ENCODE assay signal across 8 cellular contexts in the genomic region with DNA sequence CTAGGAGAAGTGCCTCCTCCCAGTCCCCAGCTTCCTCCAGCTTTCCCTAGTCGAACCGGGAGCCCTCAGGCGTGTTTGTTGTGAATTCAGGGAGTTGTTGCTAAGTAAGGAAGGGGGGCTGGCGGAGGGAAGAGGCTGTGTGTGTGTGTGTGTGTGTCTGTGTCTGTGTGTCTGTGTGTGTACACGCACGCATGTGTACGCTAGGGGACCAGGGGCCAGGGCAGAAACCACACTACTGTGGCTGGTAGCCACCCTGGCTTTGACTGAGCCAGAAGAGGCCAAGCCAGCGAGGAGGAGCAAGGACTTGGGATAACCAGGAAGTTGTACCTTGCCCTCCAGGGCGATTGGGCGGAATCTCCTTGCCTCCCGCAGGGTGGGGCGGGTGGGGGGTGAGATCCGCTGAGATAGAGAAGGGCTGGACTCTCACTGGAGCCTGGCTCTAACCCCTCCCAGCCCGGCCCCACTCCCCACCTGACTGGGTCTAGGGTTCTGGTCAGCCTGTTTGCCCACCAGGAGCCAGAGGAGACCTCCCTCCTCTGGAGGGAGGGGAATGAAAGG. TPM values are rescaled to one million over a fixed set of nuclear protein-coding genes. Genes with fewer than 3 reads are reported as not detected.
DNase-seq lines count a peak whose midpoint lies in the region; ATAC-seq and TF ChIP-seq lines count a peak whose summit lies in the region.

No MANE protein-coding gene starts in this region.

- WGBS in HUES64: 8% methylated on average over 11 of the region's 14 CpGs

- CTCF ChIA-PET in activated CD4-positive, alpha-beta memory T cell treated with anti-CD3 and anti-CD28 coated beads for 36 hours (lab: Charles Lee): no interaction called here

- peaks cover 89% of the 10 kb centered on the region for H3K4me1 Mint-ChIP-seq in activated CD4-positive, alpha-beta memory T cell treated with anti-CD3 and anti-CD28 coated beads for 36 hours (ENCODE audit: low read depth)

- H3K36me3 ChIP-seq in BLaER1 treated with 17β-estradiol and CSF1 and Interleukin-3, amounts not matched to agents 10 nM and 100 nM: peaks cover 0 to 19% (median 0%) of the 10 kb centered on the region in 11 experiments; a peak in 3 of 22 replicates
- H3K36me3 ChIP-seq in HUES64 (ENCODE audit: insufficient read depth, low read length) (no peaks in the 10 kb centered on the region), neutrophil (no peaks in the 10 kb centered on the region)

- H3K9ac ChIP-seq in BLaER1 treated with 17β-estradiol and CSF1 and Interleukin-3, amounts not matched to agents 10 nM and 100 nM: peak overlapping the region; percentile 73 to 94 (median 82)
- peak overlapping the region; percentile 51 for H3K9ac ChIP-seq in HUES64 (ENCODE audit: low read depth, low read length)

- peak; percentile 64 for DNase-seq in activated CD4-positive, alpha-beta memory T cell treated with anti-CD3 and anti-CD28 coated beads for 36 hours
- DNase-seq in fibroblast of peridontal ligament (ENCODE audit: extremely low read depth): peak; percentile 97
- DNase-seq in activated effector memory CD4-positive, alpha-beta T cell treated with Interleukin-2 at 50 U/mL for 16 hours: no peak
- DNase-seq in activated CD4-positive, CD25-positive, alpha-beta regulatory T cell (lab: John Stamatoyannopoulos, UW): no peak

- peaks cover 97 to 99% (median 99%) of the 10 kb centered on the region in 10 experiments for H3K4me1 ChIP-seq in BLaER1 treated with 17β-estradiol and CSF1 and Interleukin-3, amounts not matched to agents 10 nM and 100 nM
- H3K4me1 ChIP-seq in HUES64 (ENCODE audit: insufficient read depth, low read length): peaks cover 83% of the 10 kb centered on the region
- H3K4me1 ChIP-seq in neutrophil (ENCODE audit: control insufficient read depth in 1 of 2, insufficient read depth in 1 of 2, low read depth in 1 of 2, low read length in 1 of 2): peaks cover 38 to 43% of the 10 kb centered on the region in 2 experiments

- H3K27ac Mint-ChIP-seq in activated CD4-positive, alpha-beta memory T cell treated with anti-CD3 and anti-CD28 coated beads for 36 hours: peak overlapping the region; percentile 100

- POLR2A ChIA-PET in activated CD4-positive, alpha-beta memory T cell treated with anti-CD3 and anti-CD28 coated beads for 36 hours (lab: Charles Lee): interaction anchor here (0.7 kb wide), 1 partner anchor 10 kb away, joined by 3 read pairs; no protein-coding TSS in a partner anchor

- intact Hi-C loops in activated CD4-positive, alpha-beta memory T cell treated with anti-CD3 and anti-CD28 coated beads for 36 hours (cut with micrococcal nuclease): no loop called here

- H3K27me3 ChIP-seq in BLaER1 treated with 17β-estradiol and CSF1 and Interleukin-3, amounts not matched to agents 10 nM and 100 nM: no peaks in the 10 kb centered on the region
- no peaks in the 10 kb centered on the region for H3K27me3 ChIP-seq in HUES64 (ENCODE audit: insufficient read depth, low read length)
- peaks cover 20% of the 10 kb centered on the region for H3K27me3 ChIP-seq in neutrophil

- no peaks in the 10 kb centered on the region for H3K9me3 Mint-ChIP-seq in activated CD4-positive, alpha-beta memory T cell treated with anti-CD3 and anti-CD28 coated beads for 36 hours

- H4K20me1 ChIP-seq in BLaER1 treated with 17β-estradiol and CSF1 and Interleukin-3, amounts not matched to agents 10 nM and 100 nM: peaks cover 29 to 66% (median 40%) of the 10 kb centered on the region in 11 experiments; a peak in 20 of 22 replicates

- peak overlapping the region; percentile 91 to 100 (median 98) for H3K4me2 ChIP-seq in BLaER1 treated with 17β-estradiol and CSF1 and Interleukin-3, amounts not matched to agents 10 nM and 100 nM

- H3K27me3 Mint-ChIP-seq in activated CD4-positive, alpha-beta memory T cell treated with anti-CD3 and anti-CD28 coated beads for 36 hours: no peaks in the 10 kb centered on the region

- H3K36me3 Mint-ChIP-seq in activated CD4-positive, alpha-beta memory T cell treated with anti-CD3 and anti-CD28 coated beads for 36 hours: peaks cover 4% of the 10 kb centered on the region

- no peaks in the 10 kb centered on the region for H3K9me3 ChIP-seq in BLaER1 treated with 17β-estradiol and CSF1 and Interleukin-3, amounts not matched to agents 10 nM and 100 nM (replicated peaks in 1 of 11)
- H3K9me3 ChIP-seq in HUES64 (ENCODE audit: insufficient read depth, low read depth, low read length): no peaks in the 10 kb centered on the region
- no peaks in the 10 kb centered on the region for H3K9me3 ChIP-seq in neutrophil

- H3K4me3 Mint-ChIP-seq in activated CD4-positive, alpha-beta memory T cell treated with anti-CD3 and anti-CD28 coated beads for 36 hours: peak overlapping the region; percentile 92

- H3K4me3 ChIP-seq in BLaER1 treated with 17β-estradiol and CSF1 and Interleukin-3, amounts not matched to agents 10 nM and 100 nM: peak overlapping the region in 9 of 10 experiments; percentile 21 to 65 (median 46); a peak in 17 of 20 replicates
- peak overlapping the region; percentile 36 for H3K4me3 ChIP-seq in HUES64 (ENCODE audit: low read length)
- peak overlapping the region in 1 of 2 experiments; percentile 30 for H3K4me3 ChIP-seq in neutrophil (ENCODE audit: low read depth in 1 of 2, low read length in 1 of 2)

- peak overlapping the region; percentile 59 to 96 (median 89); a peak in 21 of 22 replicates for H3K27ac ChIP-seq in BLaER1 treated with 17β-estradiol and CSF1 and Interleukin-3, amounts not matched to agents 10 nM and 100 nM
- H3K27ac ChIP-seq in HUES64 (ENCODE audit: low read depth, low read length) (peak overlapping the region; percentile 92), neutrophil (peak overlapping the region; percentile 61)

- ATAC-seq in GM18909 (IDR thresholded peaks at IDR 0.05; ENCODE audit: poor library complexity, unreplicated experiment): no peak

- no peak for TF ChIP-seq CTCF in neutrophil (IDR thresholded peaks at IDR 0.05)

RNA-seq across cellular contexts. Expression of a gene that starts 7.5 kb away (rescaled TPM):
- 21.5 TPM for polyA plus RNA-seq in HUES64 (2013, experiment 1 of 2)
- polyA plus RNA-seq in HUES64 (2013, experiment 2 of 2): 21.7 TPM
- total RNA-seq in activated CD4-positive, alpha-beta memory T cell treated with anti-CD3 and anti-CD28 coated beads for 36 hours: 10 to 100 TPM; 28.2 to 31.8 TPM

RNA-seq across cellular contexts. Expression of a gene that starts 34.5 kb away (rescaled TPM):
- polyA plus RNA-seq in HUES64 (2013, experiment 1 of 2): not detected
- not detected for polyA plus RNA-seq in HUES64 (2013, experiment 2 of 2)
- total RNA-seq in activated CD4-positive, alpha-beta memory T cell treated with anti-CD3 and anti-CD28 coated beads for 36 hours: 10 to 100 TPM; 28.0 to 28.3 TPM

RNA-seq across cellular contexts. Expression of a gene that starts 37.9 kb away (rescaled TPM):
- not detected for polyA plus RNA-seq in HUES64 (2013, experiment 1 of 2)
- not detected for polyA plus RNA-seq in HUES64 (2013, experiment 2 of 2)
- total RNA-seq in activated CD4-positive, alpha-beta memory T cell treated with anti-CD3 and anti-CD28 coated beads for 36 hours: not detected

RNA-seq across cellular contexts. Expression of a gene that starts 53.4 kb away (rescaled TPM):
- not detected for polyA plus RNA-seq in HUES64 (2013, experiment 1 of 2)
- polyA plus RNA-seq in HUES64 (2013, experiment 2 of 2): not detected
- total RNA-seq in activated CD4-positive, alpha-beta memory T cell treated with anti-CD3 and anti-CD28 coated beads for 36 hours: not detected

Comparison
In these comparisons a context has a peak if more than half of its experiments do, and no peak if none do; other contexts are left out.
1. DNase-seq: peak in activated CD4-positive, alpha-beta memory T cell treated with anti-CD3 and anti-CD28 coated beads for 36 hours (single experiment) and fibroblast of peridontal ligament (single experiment); none in activated effector memory CD4-positive, alpha-beta T cell treated with Interleukin-2 at 50 U/mL for 16 hours (single experiment) and activated CD4-positive, CD25-positive, alpha-beta regulatory T cell (0 of 4).
2. Peak in every context shown above with its lines, with median percentiles within 50 percentile points of each other: H3K27ac ChIP-seq.